8 cellular contexts compared by ENCODE assay signal in genomic region chr2:207143474-207144190, GRCh38. TPM values are rescaled to one million over a fixed set of nuclear protein-coding genes. Genes with fewer than 3 reads are reported as not detected.
A peak's percentile ranks its signal among the peaks of the same experiment; 100 is the strongest.
DNase-seq lines count a peak whose midpoint lies in the region; ATAC-seq, FAIRE-seq and TF ChIP-seq lines count a peak whose summit lies in the region.

No MANE protein-coding gene starts in this region.

- H3K27me3 ChIP-seq in astrocyte (ENCODE audit: insufficient read depth, low read length) (no peaks in the 10 kb centered on the region), skeletal muscle tissue (ENCODE audit: control insufficient read depth in 3 of 3, insufficient read depth in 3 of 3, low read length in 3 of 3) (no peaks in the 10 kb centered on the region)

- ATAC-seq in GM18868 (IDR thresholded peaks at IDR 0.05; ENCODE audit: unreplicated experiment) (peak; percentile 52), HG03175 (IDR thresholded peaks at IDR 0.05; ENCODE audit: unreplicated experiment) (peak; percentile 47)

- H3K4me1 Mint-ChIP-seq in astrocyte (ENCODE audit: low read depth, unreplicated experiment): peaks cover 77% of the 10 kb centered on the region
- H3K4me1 Mint-ChIP-seq in immature natural killer cell: peaks cover 58 to 62% of the 10 kb centered on the region in 2 donors

- H3K4me1 ChIP-seq in astrocyte (ENCODE audit: insufficient read depth, low read length) (peaks cover 27% of the 10 kb centered on the region), skeletal muscle tissue (ENCODE audit: control insufficient read depth in 3 of 3, insufficient read depth in 3 of 3, low read length in 3 of 3) (peaks cover 33 to 56% (median 35%) of the 10 kb centered on the region in 3 donors)

- DNase-seq in SK-N-MC (ENCODE audit: low read depth, low spot score) (peak; percentile 70), astrocyte (ENCODE audit: low read depth) (peak; percentile 70), immature natural killer cell (peak; percentile 60 to 65 (median 61)), GOT3 (lab: John Stamatoyannopoulos, UW) (no peak), HPDE6-E6E7 (ENCODE audit: extremely low spot score) (no peak)

- H3K27me3 Mint-ChIP-seq in astrocyte (ENCODE audit: low read depth, unreplicated experiment): no peaks in the 10 kb centered on the region
- H3K27me3 Mint-ChIP-seq in immature natural killer cell (ENCODE audit: low read depth in 3 of 3): peaks cover 0 to 2% (median 2%) of the 10 kb centered on the region in 3 donors

- H3K9ac ChIP-seq in SK-N-MC (ENCODE audit: insufficient read length) (peak overlapping the region; percentile 76), astrocyte (ENCODE audit: low read length) (peak overlapping the region; percentile 29), skeletal muscle tissue (ENCODE audit: low read depth in 1 of 3, low read length in 3 of 3) (peak overlapping the region; percentile 27 to 58 (median 47))

- peak overlapping the region; percentile 61 for H3K4me2 ChIP-seq in astrocyte (ENCODE audit: low read length)

- H3K36me3 ChIP-seq in SK-N-MC (ENCODE audit: insufficient read depth, low read length): no peaks in the 10 kb centered on the region; the same call in 1 of the 2 replicates
- peaks cover 16% of the 10 kb centered on the region for H3K36me3 ChIP-seq in astrocyte (ENCODE audit: insufficient read depth, low read length)
- H3K36me3 ChIP-seq in skeletal muscle tissue (ENCODE audit: control insufficient read depth in 3 of 3, insufficient read depth in 3 of 3, low read length in 3 of 3): peaks cover 0 to 3% (median 2%) of the 10 kb centered on the region in 3 donors

- TF ChIP-seq CTCF in astrocyte (IDR thresholded peaks at IDR 0.05; ENCODE audit: insufficient read depth, low read depth, low read length): no peak

- peak overlapping the region; percentile 63 for H3K4me3 ChIP-seq in SK-N-MC
- H3K4me3 ChIP-seq in astrocyte (ENCODE audit: insufficient read depth, low read depth, low read length): no peak overlapping the region
- H3K4me3 ChIP-seq in skeletal muscle tissue (ENCODE audit: low read length in 3 of 3): peak overlapping the region in 2 of 3 donors; percentile 41 to 64

- H3K79me2 ChIP-seq in astrocyte (ENCODE audit: insufficient read depth, low read length): peaks cover 100% of the 10 kb centered on the region

- no peak overlapping the region for H2AFZ ChIP-seq in astrocyte (ENCODE audit: low read depth, low read length)

- H3K4me3 Mint-ChIP-seq in astrocyte (ENCODE audit: unreplicated experiment) (peak overlapping the region; percentile 27), immature natural killer cell (peak overlapping the region; percentile 74 to 88 (median 85))

- H4K20me1 ChIP-seq in astrocyte (ENCODE audit: insufficient read depth, low read length): peaks cover 98% of the 10 kb centered on the region

- H3K9me3 ChIP-seq in SK-N-MC (ENCODE audit: low read depth, low read length): no peaks in the 10 kb centered on the region
- no peaks in the 10 kb centered on the region for H3K9me3 ChIP-seq in astrocyte (ENCODE audit: insufficient read depth, low read depth, low read length)
- H3K9me3 ChIP-seq in skeletal muscle tissue (ENCODE audit: control insufficient read depth in 3 of 3, low read length in 3 of 3): no peaks in the 10 kb centered on the region

- H3K27ac ChIP-seq in SK-N-MC (peak overlapping the region; percentile 90), astrocyte (ENCODE audit: low read depth, low read length) (peak overlapping the region; percentile 40), skeletal muscle tissue (ENCODE audit: low read depth, low read length) (peak overlapping the region; percentile 81)

- H3K27ac Mint-ChIP-seq in astrocyte (ENCODE audit: unreplicated experiment) (peak overlapping the region; percentile 82), immature natural killer cell (peak overlapping the region; percentile 81 to 96 (median 92))

- no peak for FAIRE-seq in astrocyte (lab: Jason Lieb, UNC)

- no peaks in the 10 kb centered on the region for H3K9me3 Mint-ChIP-seq in astrocyte (ENCODE audit: unreplicated experiment)
- H3K9me3 Mint-ChIP-seq in immature natural killer cell: no peaks in the 10 kb centered on the region

- H3K36me3 Mint-ChIP-seq in astrocyte (ENCODE audit: low read depth, unreplicated experiment): peaks cover 17% of the 10 kb centered on the region
- peaks cover 2 to 17% (median 15%) of the 10 kb centered on the region in 3 donors for H3K36me3 Mint-ChIP-seq in immature natural killer cell

RNA-seq across cellular contexts. Expression of gene KLF7, which starts 22.1 kb away (rescaled TPM):
- 76.5 and 81.2 TPM in 2 replicates for total RNA-seq in astrocyte
- polyA plus RNA-seq in immature natural killer cell: 10 to 100 TPM in 1 of 3 donors, 1 to 10 TPM in 2; 3.5 to 10.2 (median 6.7) TPM
- 13.6 TPM for total RNA-seq in skeletal muscle tissue

Comparison
In these comparisons a context has a peak if more than half of its experiments do, and no peak if none do; other contexts are left out.
1. DNase-seq: peak in SK-N-MC (single experiment), astrocyte (single experiment) and immature natural killer cell (3 of 3); none in GOT3 (single experiment) and HPDE6-E6E7 (single experiment).
2. H3K27ac ChIP-seq: peak in every context shown above with its lines; median percentile 90 in SK-N-MC; 81 in skeletal muscle tissue; 40 in astrocyte.
3. Peak in every context shown above with its lines, with median percentiles within 50 percentile points of each other: H3K9ac ChIP-seq.